ENCODE assay signal across 8 cellular contexts in genomic region chr22:46803031-46803880, GRCh38.
DNase-seq lines count a peak whose midpoint lies in the region; ATAC-seq and TF ChIP-seq lines count a peak whose summit lies in the region.

No MANE protein-coding gene starts in this region.

- TF ChIP-seq CTCF in HL-60 (IDR thresholded peaks at IDR 0.05; ENCODE audit: insufficient read depth, low read length) (peak; percentile 89), astrocyte of the cerebellum (IDR thresholded peaks at IDR 0.05; ENCODE audit: low read depth, low read length, missing control alignments) (peak; percentile 93)

- H3K27me3 ChIP-seq in HL-60 (ENCODE audit: insufficient read depth, poor library complexity, severe bottlenecking) = no peaks in the 10 kb centered on the region

- DNase-seq in COLO829 (ENCODE audit: low spot score) = peak; percentile 40
- DNase-seq in HL-60 (ENCODE audit: low read depth in 1 of 2, low spot score in 1 of 2) = peak; percentile 16 to 32
- DNase-seq in UCSD-AML1 (lab: John Stamatoyannopoulos, UW; ENCODE audit: unreplicated experiment) = peak; percentile 35
- DNase-seq in astrocyte of the cerebellum (ENCODE audit: low read depth) = no peak
- peak; percentile 77 for DNase-seq in islet precursor cell
- DNase-seq in stimulated activated CD4-positive, alpha-beta T cell treated with anti-CD3 and anti-CD28 coated beads, TNF-alpha, amount 100 ng/mL, for 4 hours (ENCODE audit: low read depth in 3 of 3) = peak; percentile 39 to 59 (median 55)
- no peak for DNase-seq in NCI-H446 (lab: John Stamatoyannopoulos, UW)

- ATAC-seq in HG02678 (IDR thresholded peaks at IDR 0.05; ENCODE audit: unreplicated experiment) = no peak

- in situ Hi-C loops in astrocyte of the cerebellum (cut with HindIII; ENCODE audit: low sequenced_read_pairs) = no loop called here

- H3K27ac ChIP-seq in HL-60 (replicated peaks) = no peak overlapping the region

- H3K4me3 ChIP-seq in HL-60 (replicated peaks; ENCODE audit: insufficient read depth, low read length) (no peak overlapping the region), astrocyte of the cerebellum (ENCODE audit: low read depth, low read length) (no peak overlapping the region)

Comparison
In these comparisons a context has a peak if more than half of its experiments do, and no peak if none do; other contexts are left out.
1. DNase-seq: peak in COLO829 (single experiment), HL-60 (2 of 2), UCSD-AML1 (single experiment), islet precursor cell (single experiment) and stimulated activated CD4-positive, alpha-beta T cell treated with anti-CD3 and anti-CD28 coated beads, TNF-alpha, amount 100 ng/mL, for 4 hours (3 of 3); none in astrocyte of the cerebellum (single experiment) and NCI-H446 (0 of 2).